ENCODE assay signal across 8 cellular contexts in the genomic region with DNA sequence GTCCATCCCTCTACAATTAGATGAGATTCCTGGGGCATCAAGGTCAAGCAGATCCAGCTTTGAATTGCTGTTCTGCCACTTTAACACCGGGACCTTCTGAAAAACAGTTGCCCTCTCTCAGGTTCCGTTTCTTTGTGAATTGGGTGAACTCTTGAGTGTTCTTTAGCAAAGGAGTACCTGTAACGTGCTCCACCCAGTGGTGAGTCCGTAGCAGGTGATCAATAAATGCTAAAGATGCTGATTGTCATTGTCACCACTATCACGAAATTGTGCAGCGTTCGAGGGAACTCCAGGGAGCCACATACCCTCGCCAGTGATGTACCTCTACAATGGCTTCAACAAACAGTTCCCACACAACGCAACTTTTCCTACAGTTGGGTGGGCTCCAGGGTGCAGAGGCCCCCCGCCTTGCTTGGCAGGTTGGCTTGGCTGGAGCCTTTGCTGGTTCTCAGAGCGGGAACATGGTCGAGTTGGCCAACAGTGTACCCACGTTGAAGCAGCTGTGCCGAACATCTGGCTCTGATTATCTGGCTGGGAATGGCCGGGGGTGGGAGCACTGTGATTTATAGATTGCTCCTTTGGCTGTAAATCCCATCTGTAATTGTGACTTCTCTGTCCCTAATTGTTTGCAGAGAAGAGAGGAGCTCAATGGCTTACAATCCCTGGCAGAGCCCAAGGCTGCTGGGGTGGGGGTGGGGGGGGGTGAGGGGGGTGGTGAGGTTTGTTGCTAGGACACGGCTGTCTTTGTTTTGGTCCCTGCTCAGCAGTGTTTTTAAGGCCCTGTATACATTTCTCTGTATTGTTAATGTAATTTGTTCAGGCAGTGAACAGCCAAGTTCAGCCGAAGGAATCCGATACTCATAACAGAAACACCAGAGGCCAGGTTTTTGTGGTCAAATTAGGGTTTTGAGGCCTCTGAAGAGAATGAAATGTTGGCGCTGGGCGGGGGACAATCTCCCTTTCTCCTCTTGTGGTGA.
DNase-seq lines count a peak whose midpoint lies in the region; ATAC-seq, FAIRE-seq and TF ChIP-seq lines count a peak whose summit lies in the region.

No MANE protein-coding gene starts in this region.

- POLR2A ChIA-PET in AG04449 (lab: Yijun Ruan, JAX): interaction anchor here (0.7 to 1.3 kb wide), 2 partner anchors 18 to 33 kb away, joined by 3 read pairs; no protein-coding TSS in a partner anchor

- no peak overlapping the region for H3K27ac ChIP-seq in Karpas-422 (ENCODE audit: low read length)
- no peak overlapping the region for H3K27ac ChIP-seq in mesendoderm (ENCODE audit: low read depth, low read length)

- no peak overlapping the region for H3K56ac ChIP-seq in mesendoderm (ENCODE audit: low read length)

- ATAC-seq in GM18517 (IDR thresholded peaks at IDR 0.05; ENCODE audit: unreplicated experiment) (no peak), HG02571 (IDR thresholded peaks at IDR 0.05; ENCODE audit: unreplicated experiment) (no peak), GM18858 (IDR thresholded peaks at IDR 0.05; ENCODE audit: unreplicated experiment) (no peak)

- no peaks in the 10 kb centered on the region for H3K4me1 ChIP-seq in Karpas-422 (ENCODE audit: low read length)
- H3K4me1 ChIP-seq in mesendoderm (ENCODE audit: control insufficient read depth, low read depth, low read length): peaks cover 18% of the 10 kb centered on the region

- DNase-seq in AG04449 (ENCODE audit: low read depth, low spot score) (peak; percentile 79), Karpas-422 (peak; percentile 55), bronchial epithelial cell (ENCODE audit: low read depth) (no peak), mesendoderm (peak; percentile 61)
- DNase-seq in activated effector memory CD4-positive, alpha-beta T cell treated with anti-CD3 and anti-CD28 coated beads, Interleukin-2, amount 50 U/mL, for 16 hours: no peak

- H3K18ac ChIP-seq in mesendoderm (ENCODE audit: low read length): no peak overlapping the region

- no peaks in the 10 kb centered on the region for H3K79me1 ChIP-seq in mesendoderm (ENCODE audit: low read length)

- no peak overlapping the region for H3K9ac ChIP-seq in Karpas-422 (ENCODE audit: low read length)
- H3K9ac ChIP-seq in mesendoderm (ENCODE audit: low read length): no peak overlapping the region

- WGBS in mesendoderm (ENCODE audit: extremely low coverage, insufficient coverage, low lambda C conversion rate): no CpG with 5 or more reads among the region's 20 CpGs

- FAIRE-seq in bronchial epithelial cell (lab: Jason Lieb, UNC): peak; percentile 40

- H3K4ac ChIP-seq in mesendoderm (ENCODE audit: low read depth, low read length): no peak overlapping the region

- H3K23ac ChIP-seq in mesendoderm (ENCODE audit: low read length): no peak overlapping the region

- H3K9me2 ChIP-seq in Karpas-422 (replicated peaks; ENCODE audit: insufficient read depth, low read length): no peaks in the 10 kb centered on the region

- TF ChIP-seq CTCF in AG04449 (IDR thresholded peaks at IDR 0.05; ENCODE audit: insufficient read depth, low read length, missing control alignments): no peak
- TF ChIP-seq CTCF in bronchial epithelial cell (IDR thresholded peaks at IDR 0.05; ENCODE audit: insufficient read depth, low read length, severe bottlenecking): peak; percentile 21

- H3K4me2 ChIP-seq in Karpas-422 (ENCODE audit: low read depth, low read length, poor library complexity, severe bottlenecking): no peak overlapping the region
- H3K4me2 ChIP-seq in mesendoderm (ENCODE audit: low read length): no peak overlapping the region

- H2AFZ ChIP-seq in Karpas-422 (ENCODE audit: low read length): no peak overlapping the region

- H3K27me3 ChIP-seq in Karpas-422 (ENCODE audit: low read length) (peaks cover 5% of the 10 kb centered on the region; the same call in 1 of the 2 replicates), bronchial epithelial cell (ENCODE audit: control insufficient read depth, insufficient read depth, low read length) (no peaks in the 10 kb centered on the region), mesendoderm (ENCODE audit: insufficient read depth, low read length, poor library complexity) (no peaks in the 10 kb centered on the region)

- H3K4me3 ChIP-seq in AG04449 (ENCODE audit: low read depth, low read length): no peak overlapping the region
- H3K4me3 ChIP-seq in Karpas-422 (ENCODE audit: low read length): no peak overlapping the region
- H3K4me3 ChIP-seq in bronchial epithelial cell (ENCODE audit: low read depth, low read length): no peak overlapping the region
- no peak overlapping the region for H3K4me3 ChIP-seq in mesendoderm (ENCODE audit: low read length)

- H2AK5ac ChIP-seq in mesendoderm (ENCODE audit: low read length): no peak overlapping the region

- no peak overlapping the region for H4K8ac ChIP-seq in mesendoderm (ENCODE audit: low read depth, low read length)

- H2BK15ac ChIP-seq in mesendoderm (replicated peaks; ENCODE audit: low read depth): no peak overlapping the region

- H4K5ac ChIP-seq in mesendoderm (ENCODE audit: low read length): no peak overlapping the region

- no peaks in the 10 kb centered on the region for H3K9me3 ChIP-seq in Karpas-422 (ENCODE audit: low read length)

- no peaks in the 10 kb centered on the region for H4K20me1 ChIP-seq in Karpas-422 (ENCODE audit: insufficient read depth, low read depth, low read length)

- no peak overlapping the region for H2BK5ac ChIP-seq in mesendoderm (ENCODE audit: low read length)

- H3K36me3 ChIP-seq in Karpas-422 (ENCODE audit: insufficient read depth, low read length): no peaks in the 10 kb centered on the region
- no peaks in the 10 kb centered on the region for H3K36me3 ChIP-seq in bronchial epithelial cell (ENCODE audit: control insufficient read depth, insufficient read depth, low read length)
- no peaks in the 10 kb centered on the region for H3K36me3 ChIP-seq in mesendoderm (ENCODE audit: control insufficient read depth, insufficient read depth, low read length)

- no peak overlapping the region for H2BK120ac ChIP-seq in mesendoderm (ENCODE audit: low read depth, low read length)

- CTCF ChIA-PET in AG04449 (lab: Yijun Ruan, JAX): interaction anchor here (0.7 to 2.0 kb wide), 4 partner anchors 13 to 149 kb away, joined by 3 to 9 read pairs (median 4); no protein-coding TSS in a partner anchor

- H3K79me2 ChIP-seq in Karpas-422 (ENCODE audit: low read length) (no peaks in the 10 kb centered on the region), mesendoderm (ENCODE audit: control insufficient read depth, insufficient read depth, low read length) (no peaks in the 10 kb centered on the region)

Comparison
In these comparisons a context has a peak if more than half of its experiments do, and no peak if none do; other contexts are left out.
1. DNase-seq: peak in AG04449 (single experiment), Karpas-422 (single experiment) and mesendoderm (single experiment); none in bronchial epithelial cell (single experiment) and activated effector memory CD4-positive, alpha-beta T cell treated with anti-CD3 and anti-CD28 coated beads, Interleukin-2, amount 50 U/mL, for 16 hours (single experiment).